In the genomic region with DNA sequence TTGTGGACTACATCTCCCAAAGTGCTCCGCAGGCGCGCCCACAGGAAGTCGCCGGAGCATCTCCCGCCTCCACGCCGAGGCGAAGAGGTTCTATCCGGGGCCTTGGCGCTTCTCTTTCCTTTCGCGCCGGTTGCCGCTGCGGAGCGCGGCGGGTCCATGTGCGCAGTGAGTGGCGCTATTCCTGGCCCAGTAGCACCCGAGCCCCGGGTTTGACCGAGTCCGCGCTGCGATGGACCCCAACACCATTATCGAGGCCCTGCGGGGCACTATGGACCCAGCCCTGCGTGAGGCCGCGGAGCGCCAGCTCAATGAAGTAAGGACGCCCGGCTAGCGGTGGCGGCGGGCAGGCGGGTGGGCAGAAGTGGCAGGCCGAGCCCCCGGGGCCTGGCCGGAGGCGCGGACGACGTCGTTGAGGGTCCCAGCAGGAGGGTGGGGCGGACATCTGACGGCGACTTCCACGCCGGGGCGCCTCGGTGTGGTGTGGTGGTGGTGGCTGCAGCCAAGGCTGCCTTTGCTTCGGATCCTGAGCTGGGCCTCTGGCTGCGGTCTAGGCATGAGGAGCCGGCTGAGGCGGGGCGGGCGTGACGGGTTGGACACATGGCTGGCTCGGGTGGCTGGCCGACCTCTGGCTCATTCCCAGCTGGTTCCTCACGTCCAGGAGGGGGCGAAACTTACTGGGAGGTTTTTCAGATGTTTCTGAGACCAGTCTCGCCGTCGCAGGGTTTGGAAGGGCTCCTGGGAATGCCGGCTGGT, we compare ENCODE assay signal across 8 cellular contexts. TPM values are rescaled to one million over a fixed set of nuclear protein-coding genes. Genes with fewer than 3 reads are reported as not detected.
A peak's percentile ranks its signal among the peaks of the same experiment; 100 is the strongest.
DNase-seq lines count a peak whose midpoint lies in the region; ATAC-seq, FAIRE-seq and TF ChIP-seq lines count a peak whose summit lies in the region.

A gene (plus strand): TSS at position 118 of the 753 bp plus-strand sequence. CDS start 112 bp downstream, at position 230.

- H2AFZ ChIP-seq in ACC112 (ENCODE audit: low read length, unreplicated experiment), result peak within 1 kb of the TSS; percentile 79

- FAIRE-seq in bronchial epithelial cell (lab: Jason Lieb, UNC), result no peak

- peak; percentile 93 for DNase-seq in NCI-H2196 (lab: John Stamatoyannopoulos, UW; ENCODE audit: unreplicated experiment)
- peak; percentile 81 for DNase-seq in bronchial epithelial cell (ENCODE audit: low read depth)
- DNase-seq in inferior parietal cortex (ENCODE audit: extremely low spot score), result peak; percentile 93
- peak; percentile 84 to 86 for DNase-seq in stimulated activated CD4-positive, alpha-beta T cell treated with anti-CD3 and anti-CD28 coated beads, Interleukin-12 subunit alpha, Interleukin-12 subunit beta, amount 100 ng/mL, for 24 hours (ENCODE audit: low read depth in 2 of 2)

- H3K27me3 ChIP-seq in ACC112 (ENCODE audit: insufficient read depth, low read length) (no peaks in the 10 kb centered on the region), bronchial epithelial cell (ENCODE audit: control insufficient read depth, insufficient read depth, low read length) (no peaks in the 10 kb centered on the region)

- H3K4me3 ChIP-seq in ACC112 (ENCODE audit: low read depth, low read length) (peak within 1 kb of the TSS; percentile 86), WI38 (ENCODE audit: low read depth, low read length) (peak within 1 kb of the TSS; percentile 92), bronchial epithelial cell (ENCODE audit: low read depth, low read length) (peak within 1 kb of the TSS; percentile 100)

- peaks cover 12% of the 10 kb centered on the region for H3K4me1 ChIP-seq in ACC112 (ENCODE audit: control insufficient read depth, insufficient read depth, low read length, unreplicated experiment)

- H3K36me3 ChIP-seq in ACC112 (ENCODE audit: insufficient read depth, low read length) (peaks cover 6% of the 10 kb centered on the region; the same call in 1 of the 2 replicates), bronchial epithelial cell (ENCODE audit: control insufficient read depth, insufficient read depth, low read length) (no peaks in the 10 kb centered on the region)

- peak within 1 kb of the TSS; percentile 86 for H3K27ac ChIP-seq in ACC112 (ENCODE audit: low read depth, low read length)

- TF ChIP-seq CTCF in WI38 (IDR thresholded peaks at IDR 0.05; ENCODE audit: low read depth, low read length) (no peak), bronchial epithelial cell (IDR thresholded peaks at IDR 0.05; ENCODE audit: insufficient read depth, low read length, severe bottlenecking) (peak; percentile 40)

- peaks cover 48% of the 10 kb centered on the region for H3K79me2 ChIP-seq in ACC112 (ENCODE audit: control insufficient read depth, insufficient read depth, low read length, unreplicated experiment)

- peak; percentile 79 for ATAC-seq in GM18858 (IDR thresholded peaks at IDR 0.05; ENCODE audit: unreplicated experiment)
- ATAC-seq in HG03095 (IDR thresholded peaks at IDR 0.05; ENCODE audit: unreplicated experiment), result peak; percentile 91

RNA-seq across cellular contexts. Expression of the gene that starts here (rescaled TPM):
- 109 and 114 TPM in 2 replicates for total RNA-seq in bronchial epithelial cell

Comparison
In these comparisons a context has a peak if more than half of its experiments do, and no peak if none do; other contexts are left out.
1. Peak in every context shown above with its lines: DNase-seq, ATAC-seq, H3K4me3 ChIP-seq and H3K27ac ChIP-seq.